ENCODE assay signal across 18 cellular contexts in genomic region chr1:160900683-160901082, GRCh38. TPM values are rescaled to one million over a fixed set of nuclear protein-coding genes. Genes with fewer than 3 reads are reported as not detected.
"Had no signal": no experiment of that assay in that cellular context is flagged by ENCODE, and none has a peak within 500 bp of the region (broad histone marks: within the 10 kb centered on the region; RNA-seq: fewer than 3 reads in every experiment).

No MANE protein-coding gene starts in this region.

RNA-seq across cellular contexts. Expression of gene ITLN1, which starts 15.7 kb away (rescaled TPM):
- total RNA-seq: activated naive CD4-positive, alpha-beta T cell treated with anti-CD3 and anti-CD28 coated beads for 36 hours; activated naive CD4-positive, alpha-beta T cell treated with anti-CD3 and anti-CD28 coated beads, Interleukin-2, amount 50 U/mL, for 72 hours; activated naive CD8-positive, alpha-beta T cell treated with anti-CD3 and anti-CD28 coated beads for 36 hours; activated naive CD8-positive, alpha-beta T cell treated with anti-CD3 and anti-CD28 coated beads, Interleukin-2, amount 10 ng/mL, durations not matched to agents 7 days and 5 days; activated T-cell treated with anti-CD3 and anti-CD28 coated beads, Interleukin-2, amount 50 U/mL, for 4 hours; activated T-cell treated with anti-CD3 and anti-CD28 coated beads, Interleukin-2, amount 50 U/mL, for 72 hours; activated T-helper 1 cell treated with anti-CD3 and anti-CD28 coated beads, Interleukin-12 subunit alpha, Interleukin-12 subunit beta, Interleukin-2, Interleukin-4 antibody, amounts not matched to agents 30 ng/mL and 10 ng/mL and 1 ng/mL, durations not matched to agents 14 hours and 24 hours and 36 hours; activated T-helper 17 cell treated with anti-CD3 and anti-CD28 coated beads, Interleukin-2, amount 50 U/mL, for 72 hours; activated T-helper 2 cell treated with anti-CD3 and anti-CD28 coated beads, Interferon-gamma antibody, Interleukin-2, Interleukin-4, amounts not matched to agents 10 μg/mL and 5 μg/mL and 100 μg/mL, durations not matched to agents 14 hours and 24 hours and 36 hours; astrocyte; bronchial epithelial cell; cardiac muscle cell; chondrocyte had no signal

RNA-seq across cellular contexts. Expression of gene CD244, which starts 38.0 kb away (rescaled TPM):
- total RNA-seq: ascending aorta, astrocyte, cardiac muscle cell, cerebellum, chondrocyte had no signal

RNA-seq across cellular contexts. Expression of gene ITLN2, which starts 53.9 kb away (rescaled TPM):
- total RNA-seq: activated naive CD4-positive, alpha-beta T cell treated with anti-CD3 and anti-CD28 coated beads for 36 hours; activated naive CD4-positive, alpha-beta T cell treated with anti-CD3 and anti-CD28 coated beads, Interleukin-2, amount 50 U/mL, for 72 hours; activated naive CD8-positive, alpha-beta T cell treated with anti-CD3 and anti-CD28 coated beads for 36 hours; activated naive CD8-positive, alpha-beta T cell treated with anti-CD3 and anti-CD28 coated beads, Interleukin-2, amount 10 ng/mL, durations not matched to agents 7 days and 5 days; activated T-cell treated with anti-CD3 and anti-CD28 coated beads, Interleukin-2, amount 50 U/mL, for 4 hours; activated T-cell treated with anti-CD3 and anti-CD28 coated beads, Interleukin-2, amount 50 U/mL, for 72 hours; activated T-helper 1 cell treated with anti-CD3 and anti-CD28 coated beads, Interleukin-12 subunit alpha, Interleukin-12 subunit beta, Interleukin-2, Interleukin-4 antibody, amounts not matched to agents 30 ng/mL and 10 ng/mL and 1 ng/mL, durations not matched to agents 14 hours and 24 hours and 36 hours; activated T-helper 17 cell treated with anti-CD3 and anti-CD28 coated beads, Interleukin-2, amount 50 U/mL, for 72 hours; activated T-helper 2 cell treated with anti-CD3 and anti-CD28 coated beads, Interferon-gamma antibody, Interleukin-2, Interleukin-4, amounts not matched to agents 10 μg/mL and 5 μg/mL and 100 μg/mL, durations not matched to agents 14 hours and 24 hours and 36 hours; aorta; ascending aorta; astrocyte; body of pancreas; cardiac muscle cell; cardiac septum; cerebellum; chondrocyte had no signal
- polyA plus RNA-seq: cardiac muscle cell had no signal
